In the genomic region with DNA sequence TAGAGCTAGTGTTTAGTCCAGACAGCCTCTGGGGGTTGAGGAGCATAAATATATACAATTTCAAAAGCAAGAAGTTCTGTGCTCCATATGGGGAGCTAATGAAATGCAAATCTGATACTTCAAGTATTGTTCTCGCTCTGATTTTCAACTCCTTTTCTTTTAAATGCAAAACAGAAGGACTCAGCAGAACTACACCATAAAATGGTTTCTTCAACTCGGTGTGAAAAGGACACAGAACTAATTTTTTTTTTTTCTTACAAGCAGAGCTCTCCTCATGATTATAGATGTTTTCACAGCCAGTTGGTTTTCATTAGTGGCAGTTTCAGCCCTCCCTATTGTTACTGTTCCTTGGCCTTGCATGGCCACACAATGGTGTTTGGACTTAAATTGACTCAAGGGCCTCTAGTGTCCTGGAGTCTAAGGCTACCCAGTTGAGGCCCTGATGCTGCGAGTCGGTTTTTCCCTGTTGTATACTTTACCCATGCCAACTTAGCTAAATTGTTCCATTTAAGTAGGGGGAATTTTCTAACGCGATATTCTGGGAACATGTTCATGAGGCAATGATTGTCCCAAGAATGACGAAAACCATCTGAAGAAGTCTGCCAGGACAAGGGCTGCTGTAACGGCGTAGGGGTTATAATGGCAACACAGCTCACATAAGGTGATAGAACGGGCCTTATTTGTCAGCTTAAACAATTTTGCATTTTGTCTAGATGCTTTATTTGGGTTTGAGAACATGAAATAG, we compare ENCODE assay signal across 28 cellular contexts.
DNase-seq lines count a peak whose midpoint lies in the region; ATAC-seq and TF ChIP-seq lines count a peak whose summit lies in the region.
"Had no signal": no experiment of that assay in that cellular context is flagged by ENCODE, and none has a peak within 500 bp of the region (broad histone marks: within the 10 kb centered on the region; RNA-seq: fewer than 3 reads in every experiment).

No MANE protein-coding gene starts in this region.

- peak overlapping the region; percentile 7 for H3K27ac ChIP-seq in HUES48 (ENCODE audit: low read depth, low read length)
- peak overlapping the region; percentile 85 to 88 for H3K27ac ChIP-seq in ascending aorta
- peak overlapping the region; percentile 79 to 90 for H3K27ac ChIP-seq in thoracic aorta
- no peak overlapping the region for H3K27ac ChIP-seq in brain microvascular endothelial cell
- H3K27ac ChIP-seq: WERI-Rb-1 had no signal

- H3K9me3 Mint-ChIP-seq in nephron: no peaks in the 10 kb centered on the region
- H3K9me3 Mint-ChIP-seq: activated CD4-positive, alpha-beta T cell treated with anti-CD3 and anti-CD28 coated beads, Interleukin-2, amount 10 ng/mL, durations not matched to agents 7 days and 5 days; activated naive CD4-positive, alpha-beta T cell treated with anti-CD3 and anti-CD28 coated beads, Interleukin-2, amount 10 ng/mL, durations not matched to agents 7 days and 5 days; activated T-helper 1 cell treated with anti-CD3 and anti-CD28 coated beads, Interleukin-12 subunit alpha, Interleukin-12 subunit beta, Interleukin-2, Interleukin-4 antibody, amounts not matched to agents 30 ng/mL and 10 ng/mL and 1 ng/mL, durations not matched to agents 14 hours and 24 hours and 36 hours; CD4-positive, alpha-beta T cell; central memory CD8-positive, alpha-beta T cell; naive B cell had no signal

- intact Hi-C loops in ascending aorta (cut with DNase I): loop anchor here (5.0 kb wide), 3 partner anchors 77 to 153 kb away; no protein-coding TSS in a partner anchor

- H3K36me3 ChIP-seq in HUES48 (ENCODE audit: control insufficient read depth, insufficient read depth, low read length) (peaks cover 11% of the 10 kb centered on the region), ascending aorta (no peaks in the 10 kb centered on the region), thoracic aorta (no peaks in the 10 kb centered on the region), brain microvascular endothelial cell (replicated peaks) (peaks cover 5% of the 10 kb centered on the region)

- DNase-seq in ascending aorta (ENCODE audit: low spot score in 2 of 2) (no peak), thoracic aorta (ENCODE audit: low spot score) (no peak), NCI-H226 (no peak), brain microvascular endothelial cell (no peak)
- DNase-seq: activated CD4-positive, alpha-beta T cell treated with anti-CD3 and anti-CD28 coated beads, Interleukin-2, amount 10 ng/mL, durations not matched to agents 7 days and 5 days; activated naive CD4-positive, alpha-beta T cell treated with anti-CD3 and anti-CD28 coated beads, Interleukin-2, amount 10 ng/mL, durations not matched to agents 7 days and 5 days; amygdala; CD4-positive, alpha-beta T cell; DMS53; GF-D8; glutamatergic neuron; left colon; naive B cell; NCI-H1105; NCI-H2029; OCI-M1; right cardiac atrium; stimulated activated CD4-positive, alpha-beta T cell treated with anti-CD3 and anti-CD28 coated beads, Interleukin-12 subunit alpha, Interleukin-12 subunit beta, amount 100 ng/mL, for 4 hours; stimulated activated CD4-positive, alpha-beta T cell treated with anti-CD3 and anti-CD28 coated beads, Interleukin-4, amount 100 ng/mL, for 24 hours; stimulated activated naive CD4-positive, alpha-beta T cell; T-helper 9 cell; WERI-Rb-1 had no signal

- H3K4me3 ChIP-seq in HUES48 (ENCODE audit: low read depth, low read length) (no peak overlapping the region), ascending aorta (no peak overlapping the region), thoracic aorta (no peak overlapping the region), brain microvascular endothelial cell (ENCODE audit: low read depth, low read length) (no peak overlapping the region)
- H3K4me3 ChIP-seq: tibial nerve had no signal

- no peak overlapping the region for H3K9ac ChIP-seq in HUES48 (ENCODE audit: low read depth, low read length)

- no peak for ATAC-seq in thoracic aorta (ENCODE audit: insufficient number of reproducible peaks, low FRiP score, low read depth)
- no peak for ATAC-seq in GM21576 (IDR thresholded peaks at IDR 0.05; ENCODE audit: unreplicated experiment)
- ATAC-seq: left colon had no signal

- no peak overlapping the region for H3K4me3 Mint-ChIP-seq in nephron
- H3K4me3 Mint-ChIP-seq: activated CD4-positive, alpha-beta T cell treated with anti-CD3 and anti-CD28 coated beads, Interleukin-2, amount 10 ng/mL, durations not matched to agents 7 days and 5 days; activated naive CD4-positive, alpha-beta T cell treated with anti-CD3 and anti-CD28 coated beads, Interleukin-2, amount 10 ng/mL, durations not matched to agents 7 days and 5 days; activated T-helper 1 cell treated with anti-CD3 and anti-CD28 coated beads, Interleukin-12 subunit alpha, Interleukin-12 subunit beta, Interleukin-2, Interleukin-4 antibody, amounts not matched to agents 30 ng/mL and 10 ng/mL and 1 ng/mL, durations not matched to agents 14 hours and 24 hours and 36 hours; CD4-positive, alpha-beta T cell; central memory CD8-positive, alpha-beta T cell; naive B cell had no signal

- TF ChIP-seq CTCF in ascending aorta (IDR thresholded peaks at IDR 0.05) (no peak), nephron (IDR thresholded peaks at IDR 0.05; ENCODE audit: unreplicated experiment in 3 of 3) (no peak), thoracic aorta (IDR thresholded peaks at IDR 0.05) (no peak), brain microvascular endothelial cell (IDR thresholded peaks at IDR 0.05; ENCODE audit: low read depth, low read length, missing control alignments) (no peak)

- H3K27me3 Mint-ChIP-seq in nephron (ENCODE audit: low read depth): no peaks in the 10 kb centered on the region
- H3K27me3 Mint-ChIP-seq: activated CD4-positive, alpha-beta T cell treated with anti-CD3 and anti-CD28 coated beads, Interleukin-2, amount 10 ng/mL, durations not matched to agents 7 days and 5 days; activated naive CD4-positive, alpha-beta T cell treated with anti-CD3 and anti-CD28 coated beads, Interleukin-2, amount 10 ng/mL, durations not matched to agents 7 days and 5 days; CD4-positive, alpha-beta T cell; central memory CD8-positive, alpha-beta T cell; naive B cell had no signal

- H3K9me3 ChIP-seq in HUES48 (ENCODE audit: control insufficient read depth, insufficient read depth, low read length) (no peaks in the 10 kb centered on the region), ascending aorta (no peaks in the 10 kb centered on the region), thoracic aorta (no peaks in the 10 kb centered on the region)
- H3K9me3 ChIP-seq: tibial nerve had no signal

- in situ Hi-C loops in brain microvascular endothelial cell (cut with HindIII; ENCODE audit: low pct_ligation_motif_present, low sequenced_read_pairs): no loop called here

- H3K27me3 ChIP-seq in HUES48 (ENCODE audit: control insufficient read depth, insufficient read depth, low read length) (no peaks in the 10 kb centered on the region), ascending aorta (no peaks in the 10 kb centered on the region), thoracic aorta (replicated peaks; ENCODE audit: insufficient read depth) (no peaks in the 10 kb centered on the region), brain microvascular endothelial cell (replicated peaks) (no peaks in the 10 kb centered on the region)
- H3K27me3 ChIP-seq: tibial nerve had no signal

- peaks cover 49% of the 10 kb centered on the region for H3K36me3 Mint-ChIP-seq in nephron (ENCODE audit: low read depth)

- peak overlapping the region; percentile 68 to 87 (median 84) for H3K27ac Mint-ChIP-seq in nephron
- H3K27ac Mint-ChIP-seq: activated CD4-positive, alpha-beta T cell treated with anti-CD3 and anti-CD28 coated beads, Interleukin-2, amount 10 ng/mL, durations not matched to agents 7 days and 5 days; activated naive CD4-positive, alpha-beta T cell treated with anti-CD3 and anti-CD28 coated beads, Interleukin-2, amount 10 ng/mL, durations not matched to agents 7 days and 5 days; activated T-helper 1 cell treated with anti-CD3 and anti-CD28 coated beads, Interleukin-12 subunit alpha, Interleukin-12 subunit beta, Interleukin-2, Interleukin-4 antibody, amounts not matched to agents 30 ng/mL and 10 ng/mL and 1 ng/mL, durations not matched to agents 14 hours and 24 hours and 36 hours; CD4-positive, alpha-beta T cell had no signal

- H3K4me1 ChIP-seq in HUES48 (ENCODE audit: control insufficient read depth, insufficient read depth, low read length): peaks cover 48% of the 10 kb centered on the region
- H3K4me1 ChIP-seq in ascending aorta: peaks cover 0 to 69% of the 10 kb centered on the region in 2 donors
- peaks cover 24 to 98% of the 10 kb centered on the region in 2 donors for H3K4me1 ChIP-seq in thoracic aorta (ENCODE audit: control insufficient read depth in 1 of 2, low read depth in 2 of 2)

- H3K4me1 Mint-ChIP-seq in nephron: peaks cover 52% of the 10 kb centered on the region
- H3K4me1 Mint-ChIP-seq: activated CD4-positive, alpha-beta T cell treated with anti-CD3 and anti-CD28 coated beads, Interleukin-2, amount 10 ng/mL, durations not matched to agents 7 days and 5 days; activated naive CD4-positive, alpha-beta T cell treated with anti-CD3 and anti-CD28 coated beads, Interleukin-2, amount 10 ng/mL, durations not matched to agents 7 days and 5 days; central memory CD8-positive, alpha-beta T cell; naive B cell had no signal
